7 cellular contexts compared by ENCODE assay signal in genomic region chr17:57739402-57740224, GRCh38. TPM values are rescaled to one million over a fixed set of nuclear protein-coding genes. Genes with fewer than 3 reads are reported as not detected.
DNase-seq lines count a peak whose midpoint lies in the region; ATAC-seq and TF ChIP-seq lines count a peak whose summit lies in the region.

No MANE protein-coding gene starts in this region.

- ATAC-seq in HG03442 (IDR thresholded peaks at IDR 0.05; ENCODE audit: unreplicated experiment) (peak; percentile 50), HG02588 (IDR thresholded peaks at IDR 0.05; ENCODE audit: unreplicated experiment) (no peak), HG02610 (IDR thresholded peaks at IDR 0.05; ENCODE audit: unreplicated experiment) (no peak)

- peaks cover 6% of the 10 kb centered on the region for H3K9me3 Mint-ChIP-seq in glutamatergic neuron (ENCODE audit: unreplicated experiment)

- H3K4me1 Mint-ChIP-seq in glutamatergic neuron (ENCODE audit: low read depth, unreplicated experiment), result peaks cover 26% of the 10 kb centered on the region

- no peaks in the 10 kb centered on the region for H3K36me3 Mint-ChIP-seq in glutamatergic neuron (ENCODE audit: unreplicated experiment)

- H3K27ac Mint-ChIP-seq in glutamatergic neuron (ENCODE audit: unreplicated experiment), result peak overlapping the region; percentile 82

- H3K4me3 Mint-ChIP-seq in glutamatergic neuron (ENCODE audit: unreplicated experiment), result peak overlapping the region; percentile 28

- in situ Hi-C loops in G401 (cut with HindIII; ENCODE audit: low sequenced_read_pairs), result no loop called here

- DNase-seq in G401 (ENCODE audit: low spot score) (peak; percentile 60), RPMI7951 (ENCODE audit: low read depth) (peak; percentile 28), glutamatergic neuron (no peak), superior temporal gyrus (ENCODE audit: extremely low spot score) (no peak)

- peaks cover 7% of the 10 kb centered on the region for H3K27me3 Mint-ChIP-seq in glutamatergic neuron (ENCODE audit: unreplicated experiment)

- TF ChIP-seq CTCF in glutamatergic neuron (IDR thresholded peaks at IDR 0.05; ENCODE audit: partially characterized antibody, unreplicated experiment), result peak; percentile 22

RNA-seq across cellular contexts. Expression of gene CCDC182, which starts 5.5 kb away (rescaled TPM):
- total RNA-seq in G401 (2014; rRNA removed; shearing (Covaris generic)), result not detected in 2 replicates
- not detected in 2 replicates for total RNA-seq in RPMI7951 (2014; rRNA removed; shearing (Covaris generic))
- not detected for total RNA-seq in glutamatergic neuron (ENCODE audit: unreplicated experiment)

Comparison
In these comparisons a context has a peak if more than half of its experiments do, and no peak if none do; other contexts are left out.
1. DNase-seq: peak in G401 (single experiment) and RPMI7951 (single experiment); none in glutamatergic neuron (single experiment) and superior temporal gyrus (single experiment).